ENCODE assay signal across 8 cellular contexts in the genomic region with DNA sequence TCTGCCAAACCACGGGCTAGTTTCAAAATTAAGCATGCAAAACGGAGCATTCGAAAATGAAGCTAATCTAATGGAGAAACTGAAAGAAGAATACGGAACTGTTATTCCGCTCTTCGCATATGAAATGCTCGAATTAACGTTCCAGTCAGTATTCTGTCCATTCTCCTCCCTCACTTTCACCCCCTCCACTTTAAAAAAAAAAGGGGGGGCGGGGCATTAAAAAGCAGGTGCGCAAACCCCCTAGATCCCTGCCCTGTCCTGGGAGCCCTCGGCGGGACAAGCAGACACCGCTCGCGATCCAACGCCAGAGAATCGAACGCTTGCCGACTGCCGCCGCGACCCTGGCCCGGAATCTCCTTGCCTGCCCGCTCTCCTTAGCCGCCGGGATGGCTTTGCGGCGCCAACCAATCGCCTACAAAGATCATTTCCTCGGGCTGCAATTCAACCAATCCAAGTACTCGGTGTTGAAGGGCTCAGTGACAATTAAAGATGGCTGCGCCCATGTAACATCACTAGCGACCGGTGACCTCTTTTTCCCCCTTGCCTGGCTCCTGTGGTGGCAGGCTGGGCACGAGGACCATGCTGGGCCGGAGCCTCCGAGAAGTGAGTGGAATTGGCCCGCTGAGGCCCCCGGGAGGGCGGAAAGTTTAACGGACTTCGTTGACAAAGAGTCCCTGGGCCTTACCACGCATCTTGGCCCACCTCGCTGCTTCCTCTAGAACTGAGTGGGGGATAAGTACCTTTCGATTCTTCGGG. TPM values are rescaled to one million over a fixed set of nuclear protein-coding genes. Genes with fewer than 3 reads are reported as not detected.
A peak's percentile ranks its signal among the peaks of the same experiment; 100 is the strongest.
DNase-seq lines count a peak whose midpoint lies in the region; ATAC-seq, FAIRE-seq and TF ChIP-seq lines count a peak whose summit lies in the region.

Gene QRSL1, plus strand, starts transcription at position 476 of the 756 bp plus-strand sequence. Its CDS starts 104 bp downstream, at position 580.
A gene with protein sequence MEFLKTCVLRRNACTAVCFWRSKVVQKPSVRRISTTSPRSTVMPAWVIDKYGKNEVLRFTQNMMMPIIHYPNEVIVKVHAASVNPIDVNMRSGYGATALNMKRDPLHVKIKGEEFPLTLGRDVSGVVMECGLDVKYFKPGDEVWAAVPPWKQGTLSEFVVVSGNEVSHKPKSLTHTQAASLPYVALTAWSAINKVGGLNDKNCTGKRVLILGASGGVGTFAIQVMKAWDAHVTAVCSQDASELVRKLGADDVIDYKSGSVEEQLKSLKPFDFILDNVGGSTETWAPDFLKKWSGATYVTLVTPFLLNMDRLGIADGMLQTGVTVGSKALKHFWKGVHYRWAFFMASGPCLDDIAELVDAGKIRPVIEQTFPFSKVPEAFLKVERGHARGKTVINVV (minus strand): TSS at position 396 of the 756 bp plus-strand sequence. CDS start 477 bp downstream, outside the sequence.

- H4K20me1 ChIP-seq in keratinocyte (ENCODE audit: control insufficient read depth, extremely low read depth, insufficient read depth, low read length): no peaks in the 10 kb centered on the region

- H2AFZ ChIP-seq in keratinocyte (ENCODE audit: control insufficient read depth, low read length): peak within 1 kb of the TSS; percentile 90

- DNase-seq in AG20443 (ENCODE audit: low spot score) (peak; percentile 97), NCI-H446 treated with DMSO at 0.1 percent for 48 hours (lab: John Stamatoyannopoulos, UW) (peak; percentile 72), cerebellar nuclear complex (lab: John Stamatoyannopoulos, UW) (peak; percentile 5 to 80), keratinocyte (ENCODE audit: low read depth, low spot score) (peak; percentile 33)
- DNase-seq in activated CD4-positive, CD25-positive, alpha-beta regulatory T cell treated with anti-CD3 and anti-CD28 coated beads, Interleukin-2, amount 50 U/mL, for 72 hours: peak; percentile 80
- peak; percentile 66 to 68 for DNase-seq in stimulated activated CD4-positive, alpha-beta T cell treated with anti-CD3 and anti-CD28 coated beads, Interleukin-15, amount 100 ng/mL, for 1 hour (ENCODE audit: low read depth in 1 of 2, low spot score in 1 of 2)

- dilution Hi-C loops in keratinocyte (cut with MboI; ENCODE audit: extremely low pct_ligation_motif_present, low sequenced_read_pairs): no loop called here

- H3K36me3 ChIP-seq in keratinocyte (ENCODE audit: control insufficient read depth in 2 of 2, extremely low read depth in 1 of 2, insufficient read depth in 2 of 2, low read length in 2 of 2): no peaks in the 10 kb centered on the region

- peak within 1 kb of the TSS; percentile 97 for H3K9ac ChIP-seq in keratinocyte (ENCODE audit: control insufficient read depth, extremely low read depth, insufficient read depth, low read length)

- peak within 1 kb of the TSS; percentile 94 for H3K4me2 ChIP-seq in keratinocyte (ENCODE audit: control insufficient read depth, extremely low read depth, insufficient read depth, low read depth, low read length)

- H3K9me3 ChIP-seq in keratinocyte (ENCODE audit: control insufficient read depth, low read depth, low read length): no peaks in the 10 kb centered on the region

- TF ChIP-seq CTCF in keratinocyte (optimal IDR thresholded peaks at IDR 0.05 in 1 of 3, IDR thresholded peaks at IDR 0.05 in 1 of 3, conservative IDR thresholded peaks at IDR 0.05 in 1 of 3; ENCODE audit: extremely low read depth in 1 of 3, insufficient read depth in 2 of 3, low read length in 3 of 3): no peak

- H3K4me3 ChIP-seq in keratinocyte (ENCODE audit: control insufficient read depth in 2 of 3, extremely low read depth in 1 of 3, insufficient read depth in 2 of 3, low read depth in 1 of 3, low read length in 3 of 3): peak within 1 kb of the TSS; percentile 68 to 97 (median 91)

- peak within 1 kb of the TSS; percentile 90 for H3K27ac ChIP-seq in keratinocyte (ENCODE audit: control insufficient read depth, insufficient read depth, low read length)

- H3K9me1 ChIP-seq in keratinocyte (ENCODE audit: control insufficient read depth, extremely low read depth, insufficient read depth, low read length): no peaks in the 10 kb centered on the region

- H3K79me2 ChIP-seq in keratinocyte (ENCODE audit: control insufficient read depth, insufficient read depth, low read length): peaks cover 46% of the 10 kb centered on the region

- FAIRE-seq in keratinocyte (lab: Jason Lieb, UNC): peak; percentile 46

- H3K27me3 ChIP-seq in keratinocyte (ENCODE audit: control insufficient read depth, extremely low read depth, insufficient read depth, low read length): no peaks in the 10 kb centered on the region

- peaks cover 7% of the 10 kb centered on the region for H3K4me1 ChIP-seq in keratinocyte (ENCODE audit: control insufficient read depth, extremely low read depth, insufficient read depth, low read length)

- ATAC-seq in GM19035 (IDR thresholded peaks at IDR 0.05; ENCODE audit: unreplicated experiment): peak; percentile 85
- ATAC-seq in HG03342 (IDR thresholded peaks at IDR 0.05; ENCODE audit: unreplicated experiment): peak; percentile 83

RNA-seq across cellular contexts. Expression of gene QRSL1, which starts in this region (rescaled TPM):
- polyA plus RNA-seq in keratinocyte: 10.9 to 14.6 TPM (median 10.9 TPM) in 3 replicates
- polyA plus RNA-seq in keratinocyte (2011; ENCODE audit: low read depth): 9.9 TPM
- 7.5 and 11.7 TPM in 2 replicates for polyA plus RNA-seq in keratinocyte (2011; cell fraction: cytosol; rRNA removed)
- 10.8 and 12.7 TPM in 2 replicates for polyA plus RNA-seq in keratinocyte (2011; cell fraction: nucleus; rRNA removed)
- 7.3 and 9.1 TPM in 2 replicates for polyA plus RNA-seq in keratinocyte (2012; ENCODE audit: low replicate concordance)
- 2.7 to 12.0 TPM (median 9.6 TPM) in 3 replicates for polyA minus RNA-seq in keratinocyte
- polyA minus RNA-seq in keratinocyte (2011; cell fraction: cytosol; rRNA and poly(A)+ RNA removed): 8.1 TPM
- 5.2 and 9.5 TPM in 2 replicates for polyA minus RNA-seq in keratinocyte (2011; cell fraction: nucleus; rRNA and poly(A)+ RNA removed)

RNA-seq across cellular contexts. Expression of the second gene that starts in this region (rescaled TPM):
- polyA plus RNA-seq in keratinocyte: 4.2 to 8.7 TPM (median 8.0 TPM) in 3 replicates
- 3.5 TPM for polyA plus RNA-seq in keratinocyte (2011; ENCODE audit: low read depth)
- 5.3 and 8.5 TPM in 2 replicates for polyA plus RNA-seq in keratinocyte (2011; cell fraction: cytosol; rRNA removed)
- 6.0 and 6.6 TPM in 2 replicates for polyA plus RNA-seq in keratinocyte (2011; cell fraction: nucleus; rRNA removed)
- polyA plus RNA-seq in keratinocyte (2012; ENCODE audit: low replicate concordance): 5.0 and 8.5 TPM in 2 replicates
- polyA minus RNA-seq in keratinocyte: 2.3 to 10.9 TPM (median 5.8 TPM) in 3 replicates
- polyA minus RNA-seq in keratinocyte (2011; cell fraction: cytosol; rRNA and poly(A)+ RNA removed): 4.6 TPM
- 3.3 and 6.2 TPM in 2 replicates for polyA minus RNA-seq in keratinocyte (2011; cell fraction: nucleus; rRNA and poly(A)+ RNA removed)

Comparison
In these comparisons a context has a peak if more than half of its experiments do, and no peak if none do; other contexts are left out.
1. Peak in every context shown above with its lines: DNase-seq, ATAC-seq, H3K4me3 ChIP-seq and H3K27ac ChIP-seq.
2. DNase-seq: peak in every context shown above with its lines; median percentile 97 in AG20443; 80 in activated CD4-positive, CD25-positive, alpha-beta regulatory T cell treated with anti-CD3 and anti-CD28 coated beads, Interleukin-2, amount 50 U/mL, for 72 hours; 72 in NCI-H446 treated with DMSO at 0.1 percent for 48 hours; 67 in stimulated activated CD4-positive, alpha-beta T cell treated with anti-CD3 and anti-CD28 coated beads, Interleukin-15, amount 100 ng/mL, for 1 hour; 42 in cerebellar nuclear complex; 33 in keratinocyte.